ENCODE assay signal across 23 cellular contexts in genomic region chr2:141814150-141814549, GRCh38.
DNase-seq lines count a peak whose midpoint lies in the region; ATAC-seq, FAIRE-seq and TF ChIP-seq lines count a peak whose summit lies in the region.
"Had no signal": no experiment of that assay in that cellular context is flagged by ENCODE, and none has a peak within 500 bp of the region (broad histone marks: within the 10 kb centered on the region; RNA-seq: fewer than 3 reads in every experiment).

No MANE protein-coding gene starts in this region.

- no peak overlapping the region for H2AFZ ChIP-seq in HepG2 (ENCODE audit: low read length)
- no peak overlapping the region for H2AFZ ChIP-seq in K562 (ENCODE audit: low read depth, low read length)

- H3K9ac ChIP-seq in HepG2 (ENCODE audit: insufficient read depth, low read depth, low read length) (no peak overlapping the region), K562 (ENCODE audit: insufficient read depth in 1 of 2, low read depth in 2 of 2, low read length in 2 of 2) (no peak overlapping the region)
- H3K9ac ChIP-seq: BLaER1 had no signal

- POLR2A ChIA-PET in HepG2 (lab: Yijun Ruan, JAX) (no interaction called here), HEK293 (lab: Yijun Ruan, JAX) (no interaction called here), K562 (lab: Yijun Ruan, JAX) (no interaction called here)

- no peak for TF ChIP-seq RAD21 in HepG2 (CRISPR knock-in tag; IDR thresholded peaks at IDR 0.05)
- no peak for TF ChIP-seq RAD21 in K562 (CRISPR knock-in tag; conservative IDR thresholded peaks at IDR 0.05 in 1 of 2, IDR thresholded peaks at IDR 0.05 in 1 of 2)

- FAIRE-seq in HepG2 (lab: Jason Lieb, UNC) (no peak), K562 (lab: Jason Lieb, UNC) (no peak)
- FAIRE-seq: GM12878, GM12892, GM18507 had no signal

- intact Hi-C loops in HepG2 (cut with micrococcal nuclease; ENCODE audit: unreplicated experiment) (no loop called here), right lobe of liver (cut with DNase I) (no loop called here), K562 (cut with micrococcal nuclease) (no loop called here)

- H3K36me3 ChIP-seq in HepG2 (replicated peaks in 1 of 2; ENCODE audit: control insufficient read depth in 1 of 2, insufficient read depth in 2 of 2, low read length in 2 of 2) (no peaks in the 10 kb centered on the region), right lobe of liver (no peaks in the 10 kb centered on the region), HEK293 (ENCODE audit: control insufficient read depth in 2 of 2, insufficient read depth in 1 of 2, low read length in 2 of 2) (no peaks in the 10 kb centered on the region), K562 (ENCODE audit: control insufficient read depth, insufficient read depth, low read length) (no peaks in the 10 kb centered on the region)
- H3K36me3 ChIP-seq: BE2C, BLaER1 had no signal

- TF ChIP-seq CTCF in HepG2 (CRISPR knock-in tag; IDR thresholded peaks at IDR 0.05), result no peak
- TF ChIP-seq CTCF in right lobe of liver (IDR thresholded peaks at IDR 0.05), result no peak
- no peak for TF ChIP-seq CTCF in HEK293 (tag by site-specific recombination; IDR thresholded peaks at IDR 0.05)
- no peak for TF ChIP-seq CTCF in K562 (IDR thresholded peaks at IDR 0.05 in 2 of 3, conservative IDR thresholded peaks at IDR 0.05 in 1 of 3; ENCODE audit: insufficient read depth in 2 of 3, low read depth in 1 of 3, low read length in 3 of 3)

- 0% methylated on average over 2 of the region's 2 CpGs for WGBS in HepG2 (ENCODE audit: low lambda C conversion rate)
- WGBS in right lobe of liver (ENCODE audit: insufficient coverage, low coverage, low lambda C conversion rate, missing lambda C conversion rate), result 32% methylated on average over 2 of the region's 2 CpGs
- 0% methylated on average over 1 of the region's 2 CpGs for WGBS in K562 (ENCODE audit: insufficient coverage, low coverage, missing lambda C conversion rate)

- ATAC-seq in HepG2 (no peak), right lobe of liver (no peak), K562 (no peak)
- ATAC-seq: GM12878 had no signal

- BruUV-seq in HepG2 (replicated peaks; lab: Mats Ljungman, UMichigan), result no TSS peak
- no TSS peak for BruUV-seq in K562 (replicated peaks; lab: Mats Ljungman, UMichigan)

- CTCF ChIA-PET in HepG2 (lab: Yijun Ruan, JAX; ENCODE audit: low intra/inter-chr PET ratio, low total read pairs) (no interaction called here), HEK293 (lab: Yijun Ruan, JAX) (interaction anchor here (0.6 kb wide), 1 partner anchor 1176 kb away, joined by 3 read pairs; no protein-coding TSS in a partner anchor), K562 (lab: Yijun Ruan, JAX; ENCODE audit: low intra/inter-chr PET ratio) (no interaction called here)

- H3K4me3 ChIP-seq in HepG2 (replicated peaks in 1 of 3; ENCODE audit: insufficient read depth in 1 of 3, low read depth in 2 of 3, low read length in 3 of 3) (no peak overlapping the region), right lobe of liver (no peak overlapping the region), HEK293 (ENCODE audit: low read depth, low read length) (no peak overlapping the region), K562 (no peak overlapping the region)
- H3K4me3 ChIP-seq: BLaER1, GM12878 had no signal

- H3K4me2 ChIP-seq in HepG2 (ENCODE audit: low read depth, low read length) (no peak overlapping the region), K562 (ENCODE audit: insufficient read depth, low read length) (no peak overlapping the region)
- H3K4me2 ChIP-seq: BLaER1 had no signal

- TF ChIP-seq EP300 in HepG2 (IDR thresholded peaks at IDR 0.05; ENCODE audit: low read depth in 2 of 2, low read length in 2 of 2) (no peak), HepG2 (CRISPR knock-in tag; IDR thresholded peaks at IDR 0.05; ENCODE audit: borderline replicate concordance) (no peak), K562 (IDR thresholded peaks at IDR 0.05; ENCODE audit: low read length) (no peak)

- H3K4me1 ChIP-seq in HepG2 (ENCODE audit: insufficient read depth, low read length) (no peaks in the 10 kb centered on the region), right lobe of liver (no peaks in the 10 kb centered on the region), HEK293 (ENCODE audit: control insufficient read depth, insufficient read depth, low read length) (no peaks in the 10 kb centered on the region), K562 (replicated peaks in 1 of 2; ENCODE audit: control insufficient read depth in 2 of 2, insufficient read depth in 2 of 2, low read length in 2 of 2) (no peaks in the 10 kb centered on the region)
- H3K4me1 ChIP-seq: BE2C, BLaER1 had no signal

- H3K27ac ChIP-seq in HepG2 (ENCODE audit: extremely low read length, insufficient read depth, low read length), result no peak overlapping the region
- no peak overlapping the region for H3K27ac ChIP-seq in right lobe of liver
- no peak overlapping the region for H3K27ac ChIP-seq in HEK293 (ENCODE audit: extremely low read depth, low read depth, low read length)
- H3K27ac ChIP-seq in K562 (ENCODE audit: extremely low read depth, low read depth, low read length), result no peak overlapping the region
- H3K27ac ChIP-seq: 22Rv1, BLaER1 had no signal

- H4K20me1 ChIP-seq in HepG2 (ENCODE audit: insufficient read depth, low read length) (no peaks in the 10 kb centered on the region), K562 (replicated peaks; ENCODE audit: control insufficient read depth, insufficient read depth, low read length) (no peaks in the 10 kb centered on the region)
- H4K20me1 ChIP-seq: BLaER1 had no signal

- H3K27me3 ChIP-seq in HepG2 (ENCODE audit: control insufficient read depth in 1 of 2, insufficient read depth in 2 of 2, low read length in 2 of 2), result no peaks in the 10 kb centered on the region
- no peaks in the 10 kb centered on the region for H3K27me3 ChIP-seq in right lobe of liver
- H3K27me3 ChIP-seq in K562 (ENCODE audit: control insufficient read depth in 2 of 2, insufficient read depth in 2 of 2, low read length in 2 of 2), result no peaks in the 10 kb centered on the region
- H3K27me3 ChIP-seq: BE2C, BLaER1 had no signal

- in situ Hi-C loops in HepG2 (cut with HindIII; ENCODE audit: extremely low pct_ligation_motif_present, low pct_unique_long_range_greater_than_20kb) (no loop called here), K562 (cut with MboI) (no loop called here)

- no peaks in the 10 kb centered on the region for H3K79me2 ChIP-seq in HepG2 (ENCODE audit: insufficient read depth, low read length)
- H3K79me2 ChIP-seq in K562 (ENCODE audit: control insufficient read depth, insufficient read depth, low read length), result no peaks in the 10 kb centered on the region

- no peak for TF ChIP-seq POLR2A in HepG2 (IDR thresholded peaks at IDR 0.05; ENCODE audit: insufficient read depth in 1 of 2, low read depth in 2 of 2, low read length in 2 of 2)
- TF ChIP-seq POLR2A in right lobe of liver (IDR thresholded peaks at IDR 0.05), result no peak
- no peak for TF ChIP-seq POLR2A in K562 (conservative IDR thresholded peaks at IDR 0.05)

- H3K9me3 ChIP-seq in HepG2 (ENCODE audit: low read length), result peaks cover 13% of the 10 kb centered on the region
- H3K9me3 ChIP-seq in right lobe of liver, result no peaks in the 10 kb centered on the region
- no peaks in the 10 kb centered on the region; the same call in 1 of the 2 replicates for H3K9me3 ChIP-seq in HEK293 (ENCODE audit: control insufficient read depth, insufficient read depth, low read depth, low read length)
- 0 out of 2 replicates have a peak, but pooled peaks cover 2% of the 10 kb centered on the region for H3K9me3 ChIP-seq in K562 (replicated peaks; ENCODE audit: control insufficient read depth, insufficient read depth, low read depth, low read length)
- H3K9me3 ChIP-seq: BE2C had no signal

- no peaks in the 10 kb centered on the region for H3K9me1 ChIP-seq in K562 (ENCODE audit: control insufficient read depth, insufficient read depth, low read length)

- DNase-seq in HepG2 (ENCODE audit: low spot score) (no peak), right lobe of liver (no peak), K562 (ENCODE audit: extremely low read depth in 1 of 4, low spot score in 3 of 4) (no peak), DMS153 treated with DMSO at 0.1 percent for 48 hours (lab: John Stamatoyannopoulos, UW; ENCODE audit: unreplicated experiment) (no peak)
- DNase-seq in effector CD4-positive, alpha-beta T cell, result no peak
- DNase-seq: ACHN; BE2C; C1 segment of cervical spinal cord; CD4-positive, alpha-beta memory T cell; CD4-positive, CD25-positive, alpha-beta regulatory T cell; CD8-positive, alpha-beta memory T cell; COR-L47; DMS53; DMS79; DND-41; EL; GDM1 had no signal

TF ChIP-seq in HepG2, 621 proteins besides CTCF, POLR2A, EP300 and RAD21 (continues in another document):
- TF ChIP-seq KAT8 (CRISPR knock-in tag; IDR thresholded peaks at IDR 0.05) (no peak), ZFP36 (IDR thresholded peaks at IDR 0.05; ENCODE audit: borderline replicate concordance, low read depth, low read length, partially characterized antibody) (peak; percentile 49), ZNF780A (CRISPR knock-in tag; IDR thresholded peaks at IDR 0.05) (peak; percentile 82; the same call in 1 of the 2 replicates)

TF ChIP-seq in K562, 482 proteins besides CTCF, POLR2A, EP300 and RAD21:
- TF ChIP-seq ZKSCAN3 (CRISPR knock-in tag; IDR thresholded peaks at IDR 0.05), result no peak
- peak; percentile 9 for TF ChIP-seq ZFP36 (IDR thresholded peaks at IDR 0.05; ENCODE audit: low read depth, low read length, partially characterized antibody)

Comparison
In these comparisons a context has a peak if more than half of its experiments do, and no peak if none do; other contexts are left out.
1. Of the 241 proteins assayed by ChIP-seq in both HepG2 and K562: peak only in HepG2: ZNF780A; only in K562: none; in both: ZFP36; in neither: 239.